ENCODE assay signal across 21 cellular contexts in the genomic region with DNA sequence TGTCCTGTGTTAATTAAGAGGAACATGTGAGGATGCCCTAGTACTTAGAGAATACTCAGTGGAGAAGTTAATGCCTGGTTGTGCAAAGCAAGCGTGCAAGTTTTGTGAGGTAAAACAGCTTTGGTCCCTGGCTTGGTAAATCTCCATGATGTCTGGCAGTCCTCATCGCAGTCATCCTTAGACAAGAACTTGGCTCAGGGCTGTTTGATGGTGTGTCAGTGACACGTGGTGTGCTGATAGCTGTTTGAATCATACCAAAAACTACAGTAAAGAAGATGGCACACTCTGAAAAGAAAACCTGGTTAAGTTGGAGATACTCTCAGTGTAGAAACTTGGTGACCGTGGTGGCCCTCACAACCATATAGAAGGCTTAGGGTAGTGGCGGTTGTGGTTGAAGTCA.
DNase-seq lines count a peak whose midpoint lies in the region; ATAC-seq, FAIRE-seq and TF ChIP-seq lines count a peak whose summit lies in the region.
"Had no signal": no experiment of that assay in that cellular context is flagged by ENCODE, and none has a peak within 500 bp of the region (broad histone marks: within the 10 kb centered on the region; RNA-seq: fewer than 3 reads in every experiment).

No MANE protein-coding gene starts in this region.

- H3K4me1 ChIP-seq in IMR-90 (ENCODE audit: control insufficient read depth, insufficient read depth, low read length) (peaks cover 4% of the 10 kb centered on the region), gastroesophageal sphincter (peaks cover 0 to 8% (median 0%) of the 10 kb centered on the region in 3 donors)
- H3K4me1 ChIP-seq: BLaER1 treated with 17β-estradiol and CSF1 and Interleukin-3, amounts not matched to agents 10 nM and 100 nM; Peyer's patch had no signal

- H4K91ac ChIP-seq in IMR-90 (ENCODE audit: insufficient read depth, low read depth, low read length) = no peak overlapping the region

- no peak overlapping the region for H3K4me2 ChIP-seq in IMR-90 (ENCODE audit: low read depth, low read length)
- H3K4me2 ChIP-seq: BLaER1 treated with 17β-estradiol and CSF1 and Interleukin-3, amounts not matched to agents 10 nM and 100 nM; SK-N-SH had no signal

- no peak overlapping the region for H3K18ac ChIP-seq in IMR-90 (ENCODE audit: low read depth, low read length)

- ATAC-seq in IMR-90 (ENCODE audit: low read depth) (no peak), gastroesophageal sphincter (no peak), GM18502 (IDR thresholded peaks at IDR 0.05; ENCODE audit: poor library complexity, unreplicated experiment) (no peak)

- in situ Hi-C loops in IMR-90 (cut with MboI; ENCODE audit: low sequenced_read_pairs) = no loop called here

- no CpG with 5 or more reads among the region's 5 CpGs for WGBS in IMR-90 (ENCODE audit: extremely low coverage in 2 of 2, insufficient read length in 1 of 2), 2 experiments
- 77 to 80% methylated on average over 3 to 5 of the region's 5 CpGs for WGBS in gastroesophageal sphincter (ENCODE audit: low coverage in 1 of 2), 2 donors

- H2BK20ac ChIP-seq in IMR-90 (ENCODE audit: low read depth, low read length) = no peak overlapping the region

- no peak overlapping the region for H2AK5ac ChIP-seq in IMR-90 (ENCODE audit: low read depth, low read length)

- H2AFZ ChIP-seq in IMR-90 (replicated peaks; ENCODE audit: low read length, poor library complexity) = no peak overlapping the region

- peaks cover 9% of the 10 kb centered on the region; the same call in 1 of the 2 replicates for H3K9me1 ChIP-seq in IMR-90 (ENCODE audit: insufficient read depth, low read length)

- H4K8ac ChIP-seq in IMR-90 (ENCODE audit: low read depth in 2 of 2, low read length in 2 of 2) = no peak overlapping the region

- H4K20me1 ChIP-seq in IMR-90 (ENCODE audit: insufficient read depth, low read length) = no peaks in the 10 kb centered on the region
- H4K20me1 ChIP-seq: BLaER1 treated with 17β-estradiol and CSF1 and Interleukin-3, amounts not matched to agents 10 nM and 100 nM had no signal

- no peak for FAIRE-seq in bronchial epithelial cell (lab: Jason Lieb, UNC)
- FAIRE-seq: A204.1, GM12892 had no signal

- H2BK5ac ChIP-seq in IMR-90 (ENCODE audit: low read depth, low read length, poor library complexity, severe bottlenecking) = no peak overlapping the region

- no peak overlapping the region for H3K56ac ChIP-seq in IMR-90 (ENCODE audit: extremely low read depth, insufficient read depth, low read length)

- no peak overlapping the region for H2BK15ac ChIP-seq in IMR-90 (ENCODE audit: low read depth, low read length)

- H3K23ac ChIP-seq in IMR-90 (ENCODE audit: low read depth, low read length) = no peak overlapping the region

- no peak overlapping the region for H3K9ac ChIP-seq in IMR-90 (ENCODE audit: low read depth, low read length)
- H3K9ac ChIP-seq: BLaER1 treated with 17β-estradiol and CSF1 and Interleukin-3, amounts not matched to agents 10 nM and 100 nM; SK-N-SH had no signal

- TF ChIP-seq POLR2A in IMR-90 (IDR thresholded peaks at IDR 0.05; ENCODE audit: low read depth, low read length) = no peak
- no peak for TF ChIP-seq POLR2A in gastroesophageal sphincter (IDR thresholded peaks at IDR 0.05)

- DNase-seq in AG08396 (ENCODE audit: low spot score) = peak; percentile 17
- DNase-seq in IMR-90 = peak; percentile 41
- DNase-seq in bronchial epithelial cell (ENCODE audit: low read depth) = peak; percentile 16
- peak; percentile 28 for DNase-seq in fibroblast of villous mesenchyme (ENCODE audit: low read depth)
- no peak for DNase-seq in A172 (ENCODE audit: low spot score)
- no peak for DNase-seq in hypothalamus (lab: John Stamatoyannopoulos, UW)
- DNase-seq: CD8-positive, alpha-beta memory T cell; Kasumi-1; MM.1S; NCI-H1092; NCI-H1436 treated with DMSO at 0.1 percent for 48 hours; NCI-H2081 treated with DMSO at 0.1 percent for 48 hours; Peyer's patch; SHP77; SK-N-SH had no signal

- H3K27ac ChIP-seq in IMR-90 (ENCODE audit: insufficient read depth, low read length) (no peak overlapping the region), gastroesophageal sphincter (no peak overlapping the region)
- H3K27ac ChIP-seq: BLaER1 treated with 17β-estradiol and CSF1 and Interleukin-3, amounts not matched to agents 10 nM and 100 nM; HL-60; Peyer's patch had no signal

- no peak overlapping the region for H2BK120ac ChIP-seq in IMR-90 (ENCODE audit: low read depth, low read length)

- no peak overlapping the region for H2AK9ac ChIP-seq in IMR-90 (replicated peaks; ENCODE audit: low read depth, low read length, poor library complexity)

- no peak for TF ChIP-seq EP300 in gastroesophageal sphincter (IDR thresholded peaks at IDR 0.05)

- H3K27me3 ChIP-seq in IMR-90 (ENCODE audit: control insufficient read depth, insufficient read depth, low read length) (no peaks in the 10 kb centered on the region), bronchial epithelial cell (ENCODE audit: control insufficient read depth, insufficient read depth, low read length) (no peaks in the 10 kb centered on the region), gastroesophageal sphincter (no peaks in the 10 kb centered on the region)
- H3K27me3 ChIP-seq: BLaER1 treated with 17β-estradiol and CSF1 and Interleukin-3, amounts not matched to agents 10 nM and 100 nM; Peyer's patch had no signal

- dilution Hi-C loops in IMR-90 (cut with HindIII; ENCODE audit: low sequenced_read_pairs, unreplicated experiment) = no loop called here

- TF ChIP-seq RAD21 in IMR-90 (IDR thresholded peaks at IDR 0.05; ENCODE audit: low read length) = no peak

- H3K36me3 ChIP-seq in IMR-90 (ENCODE audit: control insufficient read depth, insufficient read depth, low read length) (no peaks in the 10 kb centered on the region), bronchial epithelial cell (ENCODE audit: control insufficient read depth, insufficient read depth, low read length) (no peaks in the 10 kb centered on the region), gastroesophageal sphincter (peaks cover 0 to 3% of the 10 kb centered on the region in 2 donors)
- H3K36me3 ChIP-seq: Peyer's patch had no signal

- H3K79me1 ChIP-seq in IMR-90 (ENCODE audit: low read depth in 1 of 2, low read length in 2 of 2) = peaks cover 11 to 25% of the 10 kb centered on the region in 2 experiments

- H3K9me3 ChIP-seq in IMR-90 (ENCODE audit: control insufficient read depth, insufficient read depth, low read length) (no peaks in the 10 kb centered on the region), gastroesophageal sphincter (no peaks in the 10 kb centered on the region)
- H3K9me3 ChIP-seq: Peyer's patch, SK-N-SH had no signal

- H3K4ac ChIP-seq in IMR-90 (ENCODE audit: low read depth, low read length) = no peak overlapping the region

- H4K5ac ChIP-seq in IMR-90 (ENCODE audit: low read depth, low read length) = no peak overlapping the region

- H3K4me3 ChIP-seq in IMR-90 (ENCODE audit: insufficient read depth, low read depth, low read length) = no peak overlapping the region
- H3K4me3 ChIP-seq in bronchial epithelial cell (ENCODE audit: low read depth, low read length) = no peak overlapping the region
- H3K4me3 ChIP-seq in fibroblast of villous mesenchyme (ENCODE audit: low read depth, low read length) = no peak overlapping the region
- H3K4me3 ChIP-seq in gastroesophageal sphincter = no peak overlapping the region
- H3K4me3 ChIP-seq: BLaER1 treated with 17β-estradiol and CSF1 and Interleukin-3, amounts not matched to agents 10 nM and 100 nM; Peyer's patch had no signal

- intact Hi-C loops in IMR-90 (cut with micrococcal nuclease) = no loop called here

- POLR2A ChIA-PET in IMR-90 (lab: Charles Lee; ENCODE audit: unreplicated experiment) = no interaction called here

- CTCF ChIA-PET in IMR-90 (lab: Yijun Ruan, JAX) = no interaction called here

- H3K14ac ChIP-seq in IMR-90 (replicated peaks; ENCODE audit: low read depth, low read length) = no peak overlapping the region

- TF ChIP-seq CTCF in IMR-90 (conservative IDR thresholded peaks at IDR 0.05; ENCODE audit: low read depth, low read length) (no peak), bronchial epithelial cell (IDR thresholded peaks at IDR 0.05; ENCODE audit: insufficient read depth, low read length, severe bottlenecking) (no peak), fibroblast of villous mesenchyme (IDR thresholded peaks at IDR 0.05; ENCODE audit: insufficient read depth, low read depth, low read length) (no peak), gastroesophageal sphincter (IDR thresholded peaks at IDR 0.05) (no peak)

- BruUV-seq in IMR-90 (replicated peaks; lab: Mats Ljungman, UMichigan) = no TSS peak

TF ChIP-seq in IMR-90, 13 proteins besides CTCF, POLR2A, EP300 and RAD21:
- TF ChIP-seq, protein P1, sequence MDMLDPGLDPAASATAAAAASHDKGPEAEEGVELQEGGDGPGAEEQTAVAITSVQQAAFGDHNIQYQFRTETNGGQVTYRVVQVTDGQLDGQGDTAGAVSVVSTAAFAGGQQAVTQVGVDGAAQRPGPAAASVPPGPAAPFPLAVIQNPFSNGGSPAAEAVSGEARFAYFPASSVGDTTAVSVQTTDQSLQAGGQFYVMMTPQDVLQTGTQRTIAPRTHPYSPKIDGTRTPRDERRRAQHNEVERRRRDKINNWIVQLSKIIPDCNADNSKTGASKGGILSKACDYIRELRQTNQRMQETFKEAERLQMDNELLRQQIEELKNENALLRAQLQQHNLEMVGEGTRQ (IDR thresholded peaks at IDR 0.05; ENCODE audit: low read depth, low read length) = peak; percentile 57; the same call in 1 of the 2 replicates
- TF ChIP-seq MXI1 (IDR thresholded peaks at IDR 0.05; ENCODE audit: borderline replicate concordance, low read depth, low read length) = no peak

Comparison
In these comparisons a context has a peak if more than half of its experiments do, and no peak if none do; other contexts are left out.
1. DNase-seq: peak in AG08396 (single experiment), IMR-90 (single experiment), bronchial epithelial cell (single experiment) and fibroblast of villous mesenchyme (single experiment); none in A172 (single experiment) and hypothalamus (0 of 51).